Comparison of ENCODE assay signal across 19 cellular contexts in the genomic region with DNA sequence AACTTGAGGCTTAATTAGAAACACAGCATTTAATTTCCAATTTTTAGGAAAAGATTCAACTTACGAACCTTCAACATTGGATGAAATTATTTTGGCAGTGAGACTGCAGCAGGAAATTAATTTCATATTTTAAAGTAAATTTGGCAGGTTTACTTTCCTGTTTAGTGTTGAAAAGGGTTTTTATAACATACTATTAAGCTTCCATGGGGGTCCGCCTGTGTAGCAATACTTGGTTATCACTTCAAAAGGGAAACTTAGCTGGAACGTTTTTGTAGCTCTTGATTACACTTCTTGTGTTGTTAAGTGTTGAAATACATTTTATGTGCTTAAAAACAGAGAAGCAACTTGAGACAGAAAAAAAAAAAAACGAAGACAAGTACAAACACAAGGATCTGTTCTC.
"Had no signal": no experiment of that assay in that cellular context is flagged by ENCODE, and none has a peak within 500 bp of the region (broad histone marks: within the 10 kb centered on the region; RNA-seq: fewer than 3 reads in every experiment).

No MANE protein-coding gene starts in this region.

- H3K36me3 ChIP-seq: colonic mucosa, esophagus muscularis mucosa, heart right ventricle, left lung, prostate gland, sigmoid colon, spleen, thoracic aorta, tibial nerve, vagina had no signal

- H3K4me3 ChIP-seq: colonic mucosa, esophagus muscularis mucosa, heart right ventricle, left lung, prostate gland, sigmoid colon, spleen, thoracic aorta, tibial nerve, vagina had no signal

- DNase-seq: colonic mucosa; effector CD8-positive, alpha-beta T cell; glutamatergic neuron; heart right ventricle; hippocampal formation; left cardiac atrium; left lung; mesenchymal stem cell; natural killer cell; right cardiac atrium; sigmoid colon; spleen; stimulated activated CD4-positive, alpha-beta T cell treated with anti-CD3 and anti-CD28 coated beads, Interleukin-4, amount 100 ng/mL, for 4 hours; stimulated activated naive B cell treated with anti-CD40 and anti-IgM and Interleukin-4, amounts not matched to agents 10 μg/mL and 1 μg/mL and 100 μg/mL, for 72 hours had no signal

- H3K27me3 ChIP-seq: colonic mucosa, esophagus muscularis mucosa, heart right ventricle, left lung, sigmoid colon, spleen, tibial nerve, vagina had no signal

- H3K27ac ChIP-seq: colonic mucosa, esophagus muscularis mucosa, heart right ventricle, left lung, prostate gland, sigmoid colon, spleen, thoracic aorta, tibial nerve, vagina had no signal

- ATAC-seq: heart right ventricle; left cardiac atrium; left lung; natural killer cell; right cardiac atrium; stimulated activated naive B cell treated with anti-CD40 and anti-IgM and Interleukin-4, amounts not matched to agents 10 μg/mL and 1 μg/mL and 100 μg/mL, for 72 hours had no signal

- H3K4me1 ChIP-seq: colonic mucosa, esophagus muscularis mucosa, left lung, prostate gland, sigmoid colon, spleen, tibial nerve, vagina had no signal

- H3K9me3 ChIP-seq: colonic mucosa, esophagus muscularis mucosa, heart right ventricle, left lung, prostate gland, sigmoid colon, spleen, thoracic aorta, tibial nerve, vagina had no signal
